Comparison of ENCODE assay signal across 22 cellular contexts in the genomic region with DNA sequence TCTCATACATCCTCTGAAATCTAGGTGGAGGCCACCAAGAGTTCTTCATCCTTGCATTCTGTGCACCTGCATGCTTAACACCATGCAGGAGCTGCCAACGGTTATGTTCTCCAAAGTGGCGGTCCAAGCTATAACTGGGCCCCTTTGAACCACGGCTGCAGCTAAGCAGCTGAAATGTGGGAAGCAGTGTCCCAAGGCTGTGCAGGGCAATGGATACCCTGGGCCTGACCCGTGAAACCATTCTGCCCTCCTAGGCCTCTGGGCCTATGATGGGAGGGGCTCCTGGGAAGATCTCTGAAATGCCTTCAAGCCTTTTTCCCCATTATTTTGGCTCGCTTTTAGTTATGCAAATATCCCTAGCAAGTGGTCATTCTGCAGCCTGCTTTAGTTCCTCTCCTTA. TPM values are rescaled to one million over a fixed set of nuclear protein-coding genes. Genes with fewer than 3 reads are reported as not detected.
DNase-seq lines count a peak whose midpoint lies in the region; ATAC-seq, FAIRE-seq and TF ChIP-seq lines count a peak whose summit lies in the region.
"Had no signal": no experiment of that assay in that cellular context is flagged by ENCODE, and none has a peak within 500 bp of the region (broad histone marks: within the 10 kb centered on the region; RNA-seq: fewer than 3 reads in every experiment).

No MANE protein-coding gene starts in this region.

- ATAC-seq in HepG2 = no peak
- no peak for ATAC-seq in right lobe of liver
- no peak for ATAC-seq in GM12878

- RAD21 ChIA-PET in GM12878 (lab: Charles Lee; ENCODE audit: unreplicated experiment) = no interaction called here

- SMC1A ChIA-PET in GM12878 (lab: Charles Lee; ENCODE audit: uncharacterized antibody, unreplicated experiment) = interaction anchor here (0.5 kb wide), 1 partner anchor 38 kb away, joined by 3 read pairs; no protein-coding TSS in a partner anchor

- no peak overlapping the region for H2AFZ ChIP-seq in HepG2 (ENCODE audit: low read length)
- no peak overlapping the region for H2AFZ ChIP-seq in GM12878 (ENCODE audit: control insufficient read depth, low read depth, low read length)

- TF ChIP-seq RAD21 in HepG2 (CRISPR knock-in tag; IDR thresholded peaks at IDR 0.05) (no peak), GM12878 (IDR thresholded peaks at IDR 0.05; ENCODE audit: insufficient read depth, low read depth, low read length) (no peak)

- H3K27ac ChIP-seq in HepG2 (ENCODE audit: extremely low read length, insufficient read depth, low read length) (no peak overlapping the region), right lobe of liver (no peak overlapping the region), GM12878 (ENCODE audit: control insufficient read depth, insufficient read depth) (no peak overlapping the region), ascending aorta (no peak overlapping the region)
- H3K27ac ChIP-seq: HL-60 had no signal

- TF ChIP-seq EP300 in HepG2 (IDR thresholded peaks at IDR 0.05; ENCODE audit: low read depth in 2 of 2, low read length in 2 of 2) = no peak
- no peak for TF ChIP-seq EP300 in HepG2 (CRISPR knock-in tag; IDR thresholded peaks at IDR 0.05; ENCODE audit: borderline replicate concordance)
- TF ChIP-seq EP300 in GM12878 (IDR thresholded peaks at IDR 0.05; ENCODE audit: borderline replicate concordance in 1 of 2, control insufficient read depth in 1 of 2, low read depth in 2 of 2, low read length in 2 of 2) = no peak

- H3K36me3 ChIP-seq in HepG2 (replicated peaks in 1 of 2; ENCODE audit: control insufficient read depth in 1 of 2, insufficient read depth in 2 of 2, low read length in 2 of 2) (no peaks in the 10 kb centered on the region), right lobe of liver (no peaks in the 10 kb centered on the region), GM12878 (ENCODE audit: control insufficient read depth in 2 of 2, insufficient read depth in 2 of 2, low read length in 1 of 2) (no peaks in the 10 kb centered on the region; a peak in 1 of 4 replicates), ascending aorta (peaks cover 0 to 7% of the 10 kb centered on the region in 2 donors)
- H3K36me3 ChIP-seq: BE2C had no signal

- no peaks in the 10 kb centered on the region for H4K20me1 ChIP-seq in HepG2 (ENCODE audit: insufficient read depth, low read length)
- no peaks in the 10 kb centered on the region for H4K20me1 ChIP-seq in GM12878 (ENCODE audit: control insufficient read depth, insufficient read depth)

- BruUV-seq in HepG2 (replicated peaks; lab: Mats Ljungman, UMichigan) = no TSS peak
- no TSS peak for BruUV-seq in GM12878 (replicated peaks; lab: Mats Ljungman, UMichigan)

- no peak for TF ChIP-seq POLR2A in HepG2 (IDR thresholded peaks at IDR 0.05; ENCODE audit: insufficient read depth in 1 of 2, low read depth in 2 of 2, low read length in 2 of 2)
- TF ChIP-seq POLR2A in right lobe of liver (IDR thresholded peaks at IDR 0.05) = no peak
- no peak for TF ChIP-seq POLR2A in GM12878 (IDR thresholded peaks at IDR 0.05; ENCODE audit: low read depth, low read length)

- H3K9ac ChIP-seq in HepG2 (ENCODE audit: insufficient read depth, low read depth, low read length) (no peak overlapping the region), GM12878 (ENCODE audit: control insufficient read depth, insufficient read depth, low read length) (no peak overlapping the region)

- in situ Hi-C loops in HepG2 (cut with HindIII; ENCODE audit: extremely low pct_ligation_motif_present, low pct_unique_long_range_greater_than_20kb) = loop anchor here (10.0 kb wide), 1 partner anchor 46 kb away; a partner anchor contains a TSS
- in situ Hi-C loops in GM12878 (cut with MboI) = no loop called here

- no peaks in the 10 kb centered on the region for H3K79me2 ChIP-seq in HepG2 (ENCODE audit: insufficient read depth, low read length)
- no peaks in the 10 kb centered on the region; the same call in 1 of the 2 replicates for H3K79me2 ChIP-seq in GM12878 (ENCODE audit: control insufficient read depth, insufficient read depth, low read length)

- no peak for FAIRE-seq in HepG2 (lab: Jason Lieb, UNC)
- no peak for FAIRE-seq in GM12878 (lab: Jason Lieb, UNC)
- FAIRE-seq: D721Med, H1 had no signal

- 76% methylated on average over 2 of the region's 5 CpGs for WGBS in HepG2 (ENCODE audit: low lambda C conversion rate)
- no CpG with 5 or more reads among the region's 5 CpGs for WGBS in right lobe of liver (ENCODE audit: insufficient coverage, low coverage, low lambda C conversion rate, missing lambda C conversion rate)
- 93% methylated on average over 5 of the region's 5 CpGs for WGBS in GM12878 (ENCODE audit: insufficient coverage, insufficient replicate concordance, low lambda C conversion rate, missing lambda C conversion rate)

- CTCF ChIA-PET in HepG2 (lab: Yijun Ruan, JAX; ENCODE audit: low intra/inter-chr PET ratio, low total read pairs) (no interaction called here), GM12878 (lab: Yijun Ruan, JAX) (no interaction called here)

- TF ChIP-seq CTCF in HepG2 (CRISPR knock-in tag; IDR thresholded peaks at IDR 0.05) (no peak), right lobe of liver (IDR thresholded peaks at IDR 0.05) (no peak), GM12878 (IDR thresholded peaks at IDR 0.05 in 2 of 3, conservative IDR thresholded peaks at IDR 0.05 in 1 of 3; ENCODE audit: control insufficient read depth in 2 of 3, extremely low read depth in 1 of 3, insufficient read depth in 1 of 3, low read depth in 3 of 3, low read length in 3 of 3) (no peak), ascending aorta (IDR thresholded peaks at IDR 0.05) (no peak)

- H3K4me1 ChIP-seq in HepG2 (ENCODE audit: insufficient read depth, low read length) (peaks cover 25% of the 10 kb centered on the region), right lobe of liver (no peaks in the 10 kb centered on the region), GM12878 (ENCODE audit: control insufficient read depth, insufficient read depth, low read length) (no peaks in the 10 kb centered on the region), ascending aorta (no peaks in the 10 kb centered on the region)
- H3K4me1 ChIP-seq: BE2C had no signal

- POLR2A ChIA-PET in HepG2 (lab: Yijun Ruan, JAX) = no interaction called here
- POLR2A ChIA-PET in GM12878 (lab: Charles Lee) = interaction anchor here (0.6 kb wide), 1 partner anchor 85 kb away, joined by 3 read pairs; no protein-coding TSS in a partner anchor

- intact Hi-C loops in HepG2 (cut with micrococcal nuclease; ENCODE audit: unreplicated experiment) = no loop called here
- intact Hi-C loops in right lobe of liver (cut with DNase I) = no loop called here
- intact Hi-C loops in GM12878 (cut with micrococcal nuclease; ENCODE audit: unreplicated experiment) = no loop called here
- intact Hi-C loops in ascending aorta (cut with DNase I) = no loop called here

- no peak for DNase-seq in HepG2 (ENCODE audit: low spot score)
- DNase-seq in right lobe of liver = no peak
- no peak for DNase-seq in GM12878 (ENCODE audit: low read depth, low spot score)
- DNase-seq in mesenteric fat pad (ENCODE audit: low spot score) = peak; percentile 71
- no peak for DNase-seq in NOMO-1 treated with dmso at 0.1 percent for 144 hours (lab: John Stamatoyannopoulos, UW; ENCODE audit: unreplicated experiment)
- no peak for DNase-seq in ascending aorta (ENCODE audit: low spot score in 2 of 2)
- DNase-seq: ACHN; BE2C; C1 segment of cervical spinal cord; CD4-positive, alpha-beta T cell; GDM1; H9; HFFc6; IMR-90; KBM-7 had no signal

- no peak overlapping the region for H3K4me2 ChIP-seq in HepG2 (ENCODE audit: low read depth, low read length)
- H3K4me2 ChIP-seq in GM12878 (ENCODE audit: control insufficient read depth, insufficient read depth) = no peak overlapping the region

- no peak overlapping the region for H3K4me3 ChIP-seq in HepG2 (replicated peaks in 1 of 3; ENCODE audit: insufficient read depth in 1 of 3, low read depth in 2 of 3, low read length in 3 of 3)
- H3K4me3 ChIP-seq in right lobe of liver = no peak overlapping the region
- H3K4me3 ChIP-seq in GM12878 = no peak overlapping the region
- no peak overlapping the region for H3K4me3 ChIP-seq in ascending aorta

- peaks cover 27% of the 10 kb centered on the region for H3K9me3 ChIP-seq in HepG2 (ENCODE audit: low read length)
- no peaks in the 10 kb centered on the region for H3K9me3 ChIP-seq in right lobe of liver
- H3K9me3 ChIP-seq in GM12878 (replicated peaks; ENCODE audit: control insufficient read depth, insufficient read depth, low read length) = peaks cover 16% of the 10 kb centered on the region
- H3K9me3 ChIP-seq in ascending aorta = peaks cover 11 to 18% of the 10 kb centered on the region in 2 donors
- H3K9me3 ChIP-seq: BE2C had no signal

- H3K27me3 ChIP-seq in HepG2 (ENCODE audit: control insufficient read depth in 1 of 2, insufficient read depth in 2 of 2, low read length in 2 of 2) (no peaks in the 10 kb centered on the region), right lobe of liver (no peaks in the 10 kb centered on the region), GM12878 (replicated peaks in 1 of 2; ENCODE audit: control insufficient read depth in 2 of 2, insufficient read depth in 2 of 2, low read length in 1 of 2) (no peaks in the 10 kb centered on the region), ascending aorta (no peaks in the 10 kb centered on the region)
- H3K27me3 ChIP-seq: BE2C had no signal

RNA-seq across cellular contexts. Expression of a gene that starts 7.8 kb away (rescaled TPM):
- 85.5 and 101 TPM in 2 replicates for total RNA-seq in HepG2 (2016; rRNA removed; fragmentation: Illumina TruSeq; extraction: Trizol)
- 9.2 and 10.8 TPM in 2 replicates for total RNA-seq in HepG2 (2016; cell fraction: cytosol; rRNA removed; fragmentation: Illumina TruSeq; extraction: Trizol; ENCODE audit: low read depth)
- total RNA-seq in HepG2 (2016; cell fraction: insoluble cytoplasmic fraction; rRNA removed; fragmentation: Illumina TruSeq; extraction: Trizol) = 73.1 and 98.3 TPM in 2 replicates
- total RNA-seq in HepG2 (2016; cell fraction: membrane; rRNA removed; fragmentation: Illumina TruSeq; extraction: Trizol) = 17.2 and 23.2 TPM in 2 replicates
- total RNA-seq in HepG2 (2016; cell fraction: nucleus; rRNA removed; fragmentation: Illumina TruSeq; extraction: Trizol) = 61.0 and 70.2 TPM in 2 replicates
- 20.1 and 24.1 TPM in 2 replicates for polyA plus RNA-seq in HepG2 (2011; rRNA removed)
- polyA plus RNA-seq in HepG2 (2011; cell fraction: cytosol; rRNA removed) = 9.2 and 11.6 TPM in 2 replicates
- polyA plus RNA-seq in HepG2 (2011; cell fraction: nucleus; rRNA removed) = 31.1 and 31.6 TPM in 2 replicates
- polyA plus RNA-seq in HepG2 (2012) = 37.7 and 40.3 TPM in 2 replicates
- polyA plus RNA-seq in HepG2 (2016; cell fraction: cytosol; fragmentation: Illumina TruSeq; extraction: Trizol; ENCODE audit: low read depth) = 3.6 and 4.3 TPM in 2 replicates
- polyA plus RNA-seq in HepG2 (2016; cell fraction: insoluble cytoplasmic fraction; fragmentation: Illumina TruSeq; extraction: Trizol; ENCODE audit: low read depth) = 116 and 119 TPM in 2 replicates
- 8.8 and 12.3 TPM in 2 replicates for polyA plus RNA-seq in HepG2 (2016; cell fraction: membrane; fragmentation: Illumina TruSeq; extraction: Trizol; ENCODE audit: low read depth)
- 109 and 116 TPM in 2 replicates for polyA plus RNA-seq in HepG2 (2016; cell fraction: nucleus; fragmentation: Illumina TruSeq; extraction: Trizol; ENCODE audit: insufficient read depth, low read depth)
- polyA minus RNA-seq in HepG2 (2011; rRNA and poly(A)+ RNA removed; ENCODE audit: low replicate concordance) = 35.4 and 59.3 TPM in 2 replicates
- polyA minus RNA-seq in HepG2 (2011; cell fraction: cytosol; rRNA and poly(A)+ RNA removed) = 14.2 and 15.8 TPM in 2 replicates
- polyA minus RNA-seq in HepG2 (2011; cell fraction: nucleus; rRNA and poly(A)+ RNA removed) = 62.8 and 65.3 TPM in 2 replicates
- 10 to 100 TPM in 5 of 6 experiments, 1 to 10 TPM in 1; 6.6 to 18.6 (median 15.4) TPM for total RNA-seq in right lobe of liver
- total RNA-seq in GM12878 (2013; cell fraction: nucleolus; rRNA removed) = 89.9 and 93.0 TPM in 2 replicates
- 58.5 and 64.6 TPM in 2 replicates for total RNA-seq in GM12878 (2014; rRNA removed)
- total RNA-seq in GM12878 (2014; rRNA removed; fragmentation: Illumina TruSeq; extraction: Trizol) = 88.7 and 89.6 TPM in 2 replicates
- 82.2 and 93.9 TPM in 2 replicates for total RNA-seq in GM12878 (2021)
- 24.6 TPM for polyA plus RNA-seq in GM12878 (2011; ENCODE audit: low read depth)
- 62.0 and 68.8 TPM in 2 replicates for polyA plus RNA-seq in GM12878 (2011; rRNA removed)
- polyA plus RNA-seq in GM12878 (2011; cell fraction: cytosol; rRNA removed) = 23.3 and 23.5 TPM in 2 replicates
- polyA plus RNA-seq in GM12878 (2011; cell fraction: nucleus; rRNA removed) = 45.3 and 63.4 TPM in 2 replicates
- polyA plus RNA-seq in GM12878 (2012) = 37.8 and 48.2 TPM in 2 replicates
- 74.9 and 99.3 TPM in 2 replicates for polyA plus RNA-seq in GM12878 (2014; fragmentation: Illumina TruSeq; extraction: Trizol)
- polyA plus RNA-seq in GM12878 (2014; fragmentation: Nextera tagmentation; extraction: Ambion mirVana) = 10 to 100 TPM; 60.3 to 68.0 TPM
- 61.7 and 66.3 TPM in 2 replicates for polyA plus RNA-seq in GM12878 (2014; rRNA removed)
- 100 to 1,000 TPM; 115 to 118 TPM for polyA plus RNA-seq in GM12878 (2016; fragmentation: Nextera tagmentation; extraction: Ambion mirVana)
- 34.4 and 44.0 TPM in 2 replicates for polyA minus RNA-seq in GM12878 (2011; rRNA and poly(A)+ RNA removed)
- 9.5 and 14.7 TPM in 2 replicates for polyA minus RNA-seq in GM12878 (2011; cell fraction: cytosol; rRNA and poly(A)+ RNA removed)
- 28.4 and 54.9 TPM in 2 replicates for polyA minus RNA-seq in GM12878 (2011; cell fraction: nucleus; rRNA and poly(A)+ RNA removed)
- 59.9 TPM for total RNA-seq in mesenteric fat pad
- 9.0 TPM for total RNA-seq in ascending aorta

RNA-seq across cellular contexts. Expression of a gene that starts 45.2 kb away (rescaled TPM):
- total RNA-seq in HepG2 (2016; rRNA removed; fragmentation: Illumina TruSeq; extraction: Trizol) = not detected in 2 replicates
- not detected in 2 replicates for total RNA-seq in HepG2 (2016; cell fraction: cytosol; rRNA removed; fragmentation: Illumina TruSeq; extraction: Trizol; ENCODE audit: low read depth)
- not detected in 2 replicates for total RNA-seq in HepG2 (2016; cell fraction: insoluble cytoplasmic fraction; rRNA removed; fragmentation: Illumina TruSeq; extraction: Trizol)
- not detected in 2 replicates for total RNA-seq in HepG2 (2016; cell fraction: membrane; rRNA removed; fragmentation: Illumina TruSeq; extraction: Trizol)
- total RNA-seq in HepG2 (2016; cell fraction: nucleus; rRNA removed; fragmentation: Illumina TruSeq; extraction: Trizol) = not detected in 2 replicates
- polyA plus RNA-seq in HepG2 (2011; rRNA removed) = not detected in 2 replicates
- not detected in 2 replicates for polyA plus RNA-seq in HepG2 (2011; cell fraction: cytosol; rRNA removed)
- polyA plus RNA-seq in HepG2 (2011; cell fraction: nucleus; rRNA removed) = not detected in 2 replicates
- not detected in 2 replicates for polyA plus RNA-seq in HepG2 (2012)
- not detected in 2 replicates for polyA plus RNA-seq in HepG2 (2016; cell fraction: cytosol; fragmentation: Illumina TruSeq; extraction: Trizol; ENCODE audit: low read depth)
- polyA plus RNA-seq in HepG2 (2016; cell fraction: insoluble cytoplasmic fraction; fragmentation: Illumina TruSeq; extraction: Trizol; ENCODE audit: low read depth) = not detected in 2 replicates
- not detected in 2 replicates for polyA plus RNA-seq in HepG2 (2016; cell fraction: membrane; fragmentation: Illumina TruSeq; extraction: Trizol; ENCODE audit: low read depth)
- not detected in 2 replicates for polyA plus RNA-seq in HepG2 (2016; cell fraction: nucleus; fragmentation: Illumina TruSeq; extraction: Trizol; ENCODE audit: insufficient read depth, low read depth)
- polyA minus RNA-seq in HepG2 (2011; rRNA and poly(A)+ RNA removed; ENCODE audit: low replicate concordance) = not detected in 2 replicates
- not detected in 2 replicates for polyA minus RNA-seq in HepG2 (2011; cell fraction: cytosol; rRNA and poly(A)+ RNA removed)
- not detected in 2 replicates for polyA minus RNA-seq in HepG2 (2011; cell fraction: nucleus; rRNA and poly(A)+ RNA removed)
- not detected for total RNA-seq in right lobe of liver
- not detected in 2 replicates for total RNA-seq in GM12878 (2013; cell fraction: nucleolus; rRNA removed)
- total RNA-seq in GM12878 (2014; rRNA removed) = not detected in 2 replicates
- not detected in 2 replicates for total RNA-seq in GM12878 (2014; rRNA removed; fragmentation: Illumina TruSeq; extraction: Trizol)
- not detected in 2 replicates for total RNA-seq in GM12878 (2021)
- not detected for polyA plus RNA-seq in GM12878 (2011; ENCODE audit: low read depth)
- not detected in 2 replicates for polyA plus RNA-seq in GM12878 (2011; rRNA removed)
- polyA plus RNA-seq in GM12878 (2011; cell fraction: cytosol; rRNA removed) = not detected in 2 replicates
- polyA plus RNA-seq in GM12878 (2011; cell fraction: nucleus; rRNA removed) = not detected in 2 replicates
- not detected in 2 replicates for polyA plus RNA-seq in GM12878 (2012)
- polyA plus RNA-seq in GM12878 (2014; fragmentation: Illumina TruSeq; extraction: Trizol) = 0.06 TPM in 1 of 2 replicates, not detected in the other
- not detected for polyA plus RNA-seq in GM12878 (2014; fragmentation: Nextera tagmentation; extraction: Ambion mirVana)
- not detected in 2 replicates for polyA plus RNA-seq in GM12878 (2014; rRNA removed)
- polyA plus RNA-seq in GM12878 (2016; fragmentation: Nextera tagmentation; extraction: Ambion mirVana) = not detected
- polyA minus RNA-seq in GM12878 (2011; rRNA and poly(A)+ RNA removed) = not detected in 2 replicates
- polyA minus RNA-seq in GM12878 (2011; cell fraction: cytosol; rRNA and poly(A)+ RNA removed) = not detected in 2 replicates
- polyA minus RNA-seq in GM12878 (2011; cell fraction: nucleus; rRNA and poly(A)+ RNA removed) = not detected in 2 replicates
- not detected for total RNA-seq in mesenteric fat pad
- not detected for total RNA-seq in ascending aorta
- total RNA-seq: A172; Caco-2; CD4-positive, alpha-beta T cell; Daoy; H1; H9; HFFc6; HT1080; IMR-90 had no signal
- polyA plus RNA-seq: H1, IMR-90 had no signal

RNA-seq across cellular contexts. Expression of a gene that starts 49.0 kb away (rescaled TPM):
- total RNA-seq in HepG2 (2016; rRNA removed; fragmentation: Illumina TruSeq; extraction: Trizol) (19.5 and 23.6 TPM in 2 replicates), right lobe of liver (10 to 100 TPM; 22.4 to 35.9 (median 31.7) TPM), GM12878 (2014; rRNA removed) (47.6 and 50.2 TPM in 2 replicates), GM12878 (2014; rRNA removed; fragmentation: Illumina TruSeq; extraction: Trizol) (29.8 and 30.1 TPM in 2 replicates), GM12878 (2021) (109 and 119 TPM in 2 replicates), mesenteric fat pad (74.7 TPM), ascending aorta (31.6 TPM)
- 14.7 and 23.0 TPM in 2 replicates for total RNA-seq in HepG2 (2016; cell fraction: cytosol; rRNA removed; fragmentation: Illumina TruSeq; extraction: Trizol; ENCODE audit: low read depth)
- 19.2 and 20.0 TPM in 2 replicates for total RNA-seq in HepG2 (2016; cell fraction: insoluble cytoplasmic fraction; rRNA removed; fragmentation: Illumina TruSeq; extraction: Trizol)
- total RNA-seq in HepG2 (2016; cell fraction: membrane; rRNA removed; fragmentation: Illumina TruSeq; extraction: Trizol) = 15.0 and 15.8 TPM in 2 replicates
- 26.7 and 30.9 TPM in 2 replicates for total RNA-seq in HepG2 (2016; cell fraction: nucleus; rRNA removed; fragmentation: Illumina TruSeq; extraction: Trizol)
- polyA plus RNA-seq in HepG2 (2011; rRNA removed) (29.4 and 30.2 TPM in 2 replicates), GM12878 (2011; rRNA removed) (49.2 and 65.8 TPM in 2 replicates), GM12878 (2014; fragmentation: Illumina TruSeq; extraction: Trizol) (32.1 and 38.9 TPM in 2 replicates), GM12878 (2014; fragmentation: Nextera tagmentation; extraction: Ambion mirVana) (10 to 100 TPM; 10.5 to 12.1 TPM), GM12878 (2014; rRNA removed) (51.0 and 53.5 TPM in 2 replicates), GM12878 (2016; fragmentation: Nextera tagmentation; extraction: Ambion mirVana) (10 to 100 TPM; 21.6 to 39.9 TPM)
- polyA plus RNA-seq in HepG2 (2011; cell fraction: cytosol; rRNA removed) = 17.2 and 19.1 TPM in 2 replicates
- 47.0 and 50.9 TPM in 2 replicates for polyA plus RNA-seq in HepG2 (2011; cell fraction: nucleus; rRNA removed)
- polyA plus RNA-seq in HepG2 (2012) = 21.6 and 23.2 TPM in 2 replicates
- 0.96 and 1.0 TPM in 2 replicates for polyA plus RNA-seq in HepG2 (2016; cell fraction: cytosol; fragmentation: Illumina TruSeq; extraction: Trizol; ENCODE audit: low read depth)
- polyA plus RNA-seq in HepG2 (2016; cell fraction: insoluble cytoplasmic fraction; fragmentation: Illumina TruSeq; extraction: Trizol; ENCODE audit: low read depth) = 20.6 and 24.1 TPM in 2 replicates
- polyA plus RNA-seq in HepG2 (2016; cell fraction: membrane; fragmentation: Illumina TruSeq; extraction: Trizol; ENCODE audit: low read depth) = 4.4 and 4.9 TPM in 2 replicates
- polyA plus RNA-seq in HepG2 (2016; cell fraction: nucleus; fragmentation: Illumina TruSeq; extraction: Trizol; ENCODE audit: insufficient read depth, low read depth) = 31.6 and 31.8 TPM in 2 replicates
- polyA minus RNA-seq in HepG2 (2011; rRNA and poly(A)+ RNA removed; ENCODE audit: low replicate concordance) = 61.5 and 94.1 TPM in 2 replicates
- 27.4 and 36.0 TPM in 2 replicates for polyA minus RNA-seq in HepG2 (2011; cell fraction: cytosol; rRNA and poly(A)+ RNA removed)
- polyA minus RNA-seq in HepG2 (2011; cell fraction: nucleus; rRNA and poly(A)+ RNA removed) = 92.4 and 94.1 TPM in 2 replicates
- total RNA-seq in GM12878 (2013; cell fraction: nucleolus; rRNA removed) = 249 and 268 TPM in 2 replicates
- polyA plus RNA-seq in GM12878 (2011; ENCODE audit: low read depth) = 11.3 TPM
- polyA plus RNA-seq in GM12878 (2011; cell fraction: cytosol; rRNA removed) = 42.1 and 45.3 TPM in 2 replicates
- 116 and 127 TPM in 2 replicates for polyA plus RNA-seq in GM12878 (2011; cell fraction: nucleus; rRNA removed)
- 28.3 and 32.4 TPM in 2 replicates for polyA plus RNA-seq in GM12878 (2012)
- 91.2 and 92.1 TPM in 2 replicates for polyA minus RNA-seq in GM12878 (2011; rRNA and poly(A)+ RNA removed)
- polyA minus RNA-seq in GM12878 (2011; cell fraction: cytosol; rRNA and poly(A)+ RNA removed) = 36.3 and 36.9 TPM in 2 replicates
- 69.2 and 120 TPM in 2 replicates for polyA minus RNA-seq in GM12878 (2011; cell fraction: nucleus; rRNA and poly(A)+ RNA removed)
